In genomic region chr6:162728177-162728571, GRCh38 we compare ENCODE assay signal across 8 cellular contexts. TPM values are rescaled to one million over a fixed set of nuclear protein-coding genes. Genes with fewer than 3 reads are reported as not detected.
DNase-seq lines count a peak whose midpoint lies in the region; ATAC-seq and TF ChIP-seq lines count a peak whose summit lies in the region.

No MANE protein-coding gene starts in this region.

- H3K36me3 ChIP-seq in BJ (ENCODE audit: control insufficient read depth, insufficient read depth, low read length) (no peaks in the 10 kb centered on the region), PC-3 (ENCODE audit: low read depth, low read length) (no peaks in the 10 kb centered on the region)

- H3K27ac Mint-ChIP-seq in effector memory CD8-positive, alpha-beta T cell = peak overlapping the region; percentile 93 to 98

- peaks cover 11 to 12% of the 10 kb centered on the region in 2 donors for H3K4me1 Mint-ChIP-seq in effector memory CD8-positive, alpha-beta T cell (ENCODE audit: low read depth in 2 of 2)

- no peak overlapping the region for H3K27ac ChIP-seq in PC-3 (ENCODE audit: low read length)

- H3K27me3 ChIP-seq in BJ (ENCODE audit: control insufficient read depth, insufficient read depth, low read length) = no peaks in the 10 kb centered on the region
- no peaks in the 10 kb centered on the region for H3K27me3 ChIP-seq in PC-3 (ENCODE audit: low read length)

- no peaks in the 10 kb centered on the region for H4K20me1 ChIP-seq in PC-3 (ENCODE audit: low read length)

- CTCF ChIA-PET in BJ (lab: Yijun Ruan, JAX) = interaction anchor here (0.9 kb wide), 1 partner anchor 10 kb away, joined by 3 read pairs; no protein-coding TSS in a partner anchor
- CTCF ChIA-PET in PC-3 (lab: Charles Lee) = interaction anchor here (0.6 kb wide), 1 partner anchor 122 kb away, joined by 3 read pairs; no protein-coding TSS in a partner anchor

- peaks cover 0 to 2% of the 10 kb centered on the region in 2 donors for H3K9me3 Mint-ChIP-seq in effector memory CD8-positive, alpha-beta T cell

- no peaks in the 10 kb centered on the region for H3K9me3 ChIP-seq in PC-3 (ENCODE audit: low read length)

- peaks cover 11% of the 10 kb centered on the region for H3K36me3 Mint-ChIP-seq in effector memory CD8-positive, alpha-beta T cell (ENCODE audit: insufficient read depth)

- peak overlapping the region; percentile 91 for H2AFZ ChIP-seq in PC-3 (ENCODE audit: low read length)

- H3K27me3 Mint-ChIP-seq in effector memory CD8-positive, alpha-beta T cell = no peaks in the 10 kb centered on the region

- H3K4me3 ChIP-seq in BJ (ENCODE audit: low read depth, low read length) = peak overlapping the region; percentile 73
- H3K4me3 ChIP-seq in PC-3 (ENCODE audit: low read length) = peak overlapping the region; percentile 61

- H3F3A ChIP-seq in PC-3 (ENCODE audit: low read length, unreplicated experiment) = no peaks in the 10 kb centered on the region

- H3K9me2 ChIP-seq in PC-3 (replicated peaks; ENCODE audit: low read length) = no peaks in the 10 kb centered on the region

- H3K4me3 Mint-ChIP-seq in effector memory CD8-positive, alpha-beta T cell = peak overlapping the region; percentile 89 to 94

- BruUV-seq in PC-3 (replicated peaks; lab: Mats Ljungman, UMichigan) = TSS peak; percentile 81

- no peak; the same call in 1 of the 2 replicates for ATAC-seq in PC-3
- no peak for ATAC-seq in effector memory CD8-positive, alpha-beta T cell (replicated peaks)
- no peak for ATAC-seq in GM19455 (IDR thresholded peaks at IDR 0.05; ENCODE audit: unreplicated experiment)

- TF ChIP-seq CTCF in BJ (IDR thresholded peaks at IDR 0.05; ENCODE audit: insufficient read depth, low read depth, low read length) (no peak), PC-3 (conservative IDR thresholded peaks at IDR 0.05; ENCODE audit: low read depth, low read length) (no peak)

- H3K9ac ChIP-seq in PC-3 (ENCODE audit: low read length) = no peak overlapping the region

- POLR2A ChIA-PET in BJ (lab: Charles Lee) (no interaction called here), PC-3 (lab: Charles Lee; ENCODE audit: unreplicated experiment) (no interaction called here)

- peak overlapping the region; percentile 80 for H3K4me2 ChIP-seq in PC-3 (ENCODE audit: low read length)

- peaks cover 14% of the 10 kb centered on the region; the same call in 1 of the 2 replicates for H3K4me1 ChIP-seq in PC-3 (ENCODE audit: insufficient read depth, low read length)

- intact Hi-C loops in PC-3 (cut with micrococcal nuclease) = no loop called here

- no peaks in the 10 kb centered on the region for H3K79me2 ChIP-seq in PC-3 (ENCODE audit: low read length)

- DNase-seq in BJ (ENCODE audit: low read depth) = no peak
- no peak for DNase-seq in PC-3
- DNase-seq in effector memory CD8-positive, alpha-beta T cell = no peak
- DNase-seq in occipital lobe (lab: John Stamatoyannopoulos, UW) = peak; percentile 19
- no peak for DNase-seq in SIG-M5 (lab: John Stamatoyannopoulos, UW)
- no peak for DNase-seq in OCI-M2 (lab: John Stamatoyannopoulos, UW; ENCODE audit: unreplicated experiment)
- DNase-seq in NCI-H2196 (lab: John Stamatoyannopoulos, UW; ENCODE audit: unreplicated experiment) = no peak

RNA-seq across cellular contexts. Expression of gene PACRG, which starts 0.4 kb away (rescaled TPM):
- 0.20 and 0.47 TPM in 2 replicates for polyA plus RNA-seq in BJ (2011; rRNA removed)
- polyA minus RNA-seq in BJ (2011; rRNA and poly(A)+ RNA removed) = 1.5 TPM in 2 replicates
- not detected in 2 replicates for total RNA-seq in PC-3 (2014; rRNA removed)
- total RNA-seq in occipital lobe = 6.7 TPM

RNA-seq across cellular contexts. Expression of gene PRKN, which starts 0.6 kb away (rescaled TPM):
- 0.42 and 0.71 TPM in 2 replicates for polyA plus RNA-seq in BJ (2011; rRNA removed)
- 2.0 and 2.8 TPM in 2 replicates for polyA minus RNA-seq in BJ (2011; rRNA and poly(A)+ RNA removed)
- not detected in 2 replicates for total RNA-seq in PC-3 (2014; rRNA removed)
- total RNA-seq in occipital lobe = 5.9 TPM
